8 cellular contexts compared by ENCODE assay signal in the genomic region with DNA sequence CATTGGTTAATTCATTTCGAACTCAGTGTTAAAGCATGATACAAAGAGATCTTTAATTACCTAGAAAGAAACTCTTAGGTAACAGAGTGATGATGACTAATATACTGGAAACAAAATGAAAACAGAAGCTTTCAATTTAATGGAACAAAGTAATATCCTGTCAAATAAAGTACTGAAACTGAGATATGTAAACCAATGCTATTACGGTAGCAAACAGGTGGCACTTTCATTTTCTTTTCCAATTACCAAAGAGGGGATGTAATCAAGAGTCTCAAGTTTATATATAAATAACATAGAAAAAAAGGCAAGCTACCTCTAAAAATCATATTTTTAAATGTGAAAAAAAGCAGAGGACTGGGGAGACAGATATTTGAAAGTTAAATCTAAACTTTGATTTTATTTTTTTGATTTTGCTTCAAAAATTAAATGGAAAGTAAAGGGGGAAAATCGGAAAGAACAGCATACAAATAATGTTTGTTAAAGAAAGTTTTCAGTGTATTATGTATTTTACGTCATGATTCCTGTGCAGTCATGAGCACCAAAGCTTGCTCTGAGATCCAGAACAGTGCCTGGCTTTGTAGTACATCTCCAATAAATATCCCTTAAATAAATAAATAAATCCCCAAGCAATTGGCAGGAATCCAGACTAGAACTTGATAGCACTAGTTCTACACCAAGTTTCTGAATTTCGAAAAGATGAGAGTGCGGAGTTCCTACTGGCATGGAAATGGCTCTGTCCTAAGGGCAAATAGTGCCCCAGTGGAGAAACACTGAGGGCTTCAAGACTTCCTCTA. TPM values are rescaled to one million over a fixed set of nuclear protein-coding genes. Genes with fewer than 3 reads are reported as not detected.
DNase-seq lines count a peak whose midpoint lies in the region; ATAC-seq and TF ChIP-seq lines count a peak whose summit lies in the region.

No MANE protein-coding gene starts in this region.

- H3K4me3 Mint-ChIP-seq in CD8-positive, alpha-beta T cell = peak overlapping the region; percentile 27
- peak overlapping the region; percentile 66 to 73 for H3K4me3 Mint-ChIP-seq in stimulated activated naive CD8-positive, alpha-beta T cell treated with anti-CD3 and anti-CD28 coated beads, Interleukin-15, amount 100 ng/mL, for 72 hours

- 65% methylated on average over 6 of the region's 6 CpGs for WGBS in suprapubic skin

- CTCF ChIA-PET in CD8-positive, alpha-beta T cell (lab: Charles Lee) = no interaction called here

- H3K9me3 Mint-ChIP-seq in CD8-positive, alpha-beta T cell = no peaks in the 10 kb centered on the region
- H3K9me3 Mint-ChIP-seq in activated naive CD4-positive, alpha-beta T cell treated with anti-CD3 and anti-CD28 coated beads, Interleukin-2, amount 50 U/mL, for 72 hours = no peaks in the 10 kb centered on the region
- no peaks in the 10 kb centered on the region for H3K9me3 Mint-ChIP-seq in stimulated activated naive CD8-positive, alpha-beta T cell treated with anti-CD3 and anti-CD28 coated beads, Interleukin-15, amount 100 ng/mL, for 72 hours

- no peak for DNase-seq in CD8-positive, alpha-beta T cell
- DNase-seq in activated naive CD4-positive, alpha-beta T cell treated with anti-CD3 and anti-CD28 coated beads, Interleukin-2, amount 50 U/mL, for 72 hours (ENCODE audit: low spot score in 2 of 2) = no peak
- no peak for DNase-seq in stimulated activated naive CD8-positive, alpha-beta T cell treated with anti-CD3 and anti-CD28 coated beads, Interleukin-15, amount 100 ng/mL, for 72 hours
- DNase-seq in suprapubic skin (ENCODE audit: low spot score in 2 of 2) (no peak), globus pallidus (ENCODE audit: low spot score) (no peak), GDM1 (lab: John Stamatoyannopoulos, UW) (no peak)

- no peak for TF ChIP-seq CTCF in CD8-positive, alpha-beta T cell (IDR thresholded peaks at IDR 0.05)
- TF ChIP-seq CTCF in suprapubic skin (IDR thresholded peaks at IDR 0.05) = no peak

- TF ChIP-seq EP300 in suprapubic skin (IDR thresholded peaks at IDR 0.05) = no peak

- H3K9me3 ChIP-seq in CD8-positive, alpha-beta T cell (ENCODE audit: low read length) = no peaks in the 10 kb centered on the region
- no peaks in the 10 kb centered on the region for H3K9me3 ChIP-seq in suprapubic skin

- no peak overlapping the region for H3K27ac ChIP-seq in CD8-positive, alpha-beta T cell (ENCODE audit: low read depth, low read length)
- H3K27ac ChIP-seq in suprapubic skin = no peak overlapping the region

- no peaks in the 10 kb centered on the region for H3K4me1 ChIP-seq in CD8-positive, alpha-beta T cell (ENCODE audit: insufficient read depth, low read length)
- peaks cover 3% of the 10 kb centered on the region for H3K4me1 ChIP-seq in suprapubic skin

- H3K27me3 Mint-ChIP-seq in CD8-positive, alpha-beta T cell (ENCODE audit: low read depth) = no peaks in the 10 kb centered on the region
- no peaks in the 10 kb centered on the region for H3K27me3 Mint-ChIP-seq in stimulated activated naive CD8-positive, alpha-beta T cell treated with anti-CD3 and anti-CD28 coated beads, Interleukin-15, amount 100 ng/mL, for 72 hours

- no peak overlapping the region for H3K4me3 ChIP-seq in CD8-positive, alpha-beta T cell (ENCODE audit: low read depth, low read length)
- no peak overlapping the region for H3K4me3 ChIP-seq in suprapubic skin

- TF ChIP-seq POLR2A in suprapubic skin (IDR thresholded peaks at IDR 0.05) = no peak

- peaks cover 7% of the 10 kb centered on the region for H3K4me1 Mint-ChIP-seq in CD8-positive, alpha-beta T cell (ENCODE audit: low read depth)
- H3K4me1 Mint-ChIP-seq in stimulated activated naive CD8-positive, alpha-beta T cell treated with anti-CD3 and anti-CD28 coated beads, Interleukin-15, amount 100 ng/mL, for 72 hours = peaks cover 31% of the 10 kb centered on the region

- intact Hi-C loops in CD8-positive, alpha-beta T cell (cut with DNase I, micrococcal nuclease) = no loop called here

- POLR2A ChIA-PET in CD8-positive, alpha-beta T cell (lab: Charles Lee) = no interaction called here

- no peak overlapping the region for H3K27ac Mint-ChIP-seq in CD8-positive, alpha-beta T cell
- peak overlapping the region in 1 of 2 donors; percentile 98 for H3K27ac Mint-ChIP-seq in activated naive CD4-positive, alpha-beta T cell treated with anti-CD3 and anti-CD28 coated beads, Interleukin-2, amount 50 U/mL, for 72 hours
- peak overlapping the region; percentile 61 to 71 for H3K27ac Mint-ChIP-seq in stimulated activated naive CD8-positive, alpha-beta T cell treated with anti-CD3 and anti-CD28 coated beads, Interleukin-15, amount 100 ng/mL, for 72 hours

- H3K36me3 ChIP-seq in CD8-positive, alpha-beta T cell (ENCODE audit: insufficient read depth, low read length) = no peaks in the 10 kb centered on the region
- no peaks in the 10 kb centered on the region for H3K36me3 ChIP-seq in suprapubic skin

- ATAC-seq in CD8-positive, alpha-beta T cell = peak; percentile 36
- ATAC-seq in GM19372 (IDR thresholded peaks at IDR 0.05; ENCODE audit: low read depth, unreplicated experiment) (peak; percentile 96), HG03280 (IDR thresholded peaks at IDR 0.05; ENCODE audit: unreplicated experiment) (peak; percentile 97)
- ATAC-seq in activated naive CD4-positive, alpha-beta T cell treated with anti-CD3 and anti-CD28 coated beads, Interleukin-2, amount 50 U/mL, for 72 hours = peak; percentile 85 to 94
- peak; percentile 96 for ATAC-seq in stimulated activated naive CD8-positive, alpha-beta T cell treated with anti-CD3 and anti-CD28 coated beads, Interleukin-15, amount 100 ng/mL, for 72 hours

- no peaks in the 10 kb centered on the region for H3K36me3 Mint-ChIP-seq in CD8-positive, alpha-beta T cell
- H3K36me3 Mint-ChIP-seq in activated naive CD4-positive, alpha-beta T cell treated with anti-CD3 and anti-CD28 coated beads, Interleukin-2, amount 50 U/mL, for 72 hours = no peaks in the 10 kb centered on the region

- no peaks in the 10 kb centered on the region for H3K27me3 ChIP-seq in CD8-positive, alpha-beta T cell (ENCODE audit: insufficient read depth, low read length)
- no peaks in the 10 kb centered on the region for H3K27me3 ChIP-seq in suprapubic skin

RNA-seq across cellular contexts. Expression of gene RAPGEF2, which starts 25.0 kb away (rescaled TPM):
- total RNA-seq in CD8-positive, alpha-beta T cell = 10 to 100 TPM; 24.1 to 25.8 TPM
- 10 to 100 TPM; 11.1 to 34.8 TPM for total RNA-seq in activated naive CD4-positive, alpha-beta T cell treated with anti-CD3 and anti-CD28 coated beads, Interleukin-2, amount 50 U/mL, for 72 hours
- total RNA-seq in suprapubic skin = 10 to 100 TPM; 31.3 to 62.4 (median 43.5) TPM

Comparison
In these comparisons a context has a peak if more than half of its experiments do, and no peak if none do; other contexts are left out.
1. ATAC-seq: peak in every context shown above with its lines; median percentile 97 in HG03280; 96 in GM19372; 96 in stimulated activated naive CD8-positive, alpha-beta T cell treated with anti-CD3 and anti-CD28 coated beads, Interleukin-15, amount 100 ng/mL, for 72 hours; 90 in activated naive CD4-positive, alpha-beta T cell treated with anti-CD3 and anti-CD28 coated beads, Interleukin-2, amount 50 U/mL, for 72 hours; 36 in CD8-positive, alpha-beta T cell.